Comparison of ENCODE assay signal across 2 cellular contexts in genomic region chr3:170195759-170196158, GRCh38.
A peak's percentile ranks its signal among the peaks of the same experiment; 100 is the strongest.
TF ChIP-seq lines count a peak whose summit lies in the region.

No MANE protein-coding gene starts in this region.

TF ChIP-seq in K562, 482 proteins besides CTCF, POLR2A, EP300 and RAD21:
- TF ChIP-seq FOXA3 (CRISPR knock-in tag; conservative IDR thresholded peaks at IDR 0.05 in 1 of 2, IDR thresholded peaks at IDR 0.05 in 1 of 2) (peak in 1 of 2 experiments; percentile 52; a peak in 1 of 4 replicates), SPI1 (IDR thresholded peaks at IDR 0.05; ENCODE audit: borderline replicate concordance, low read depth, low read length) (peak; percentile 57)
TF ChIP-seq in K562: peak in this region for 2; not testable (repeated sequence) for 480.

TF ChIP-seq in HepG2, 621 proteins besides CTCF, POLR2A, EP300 and RAD21:
- peak; percentile 77; the same call in 1 of the 2 replicates for TF ChIP-seq SIX1 (CRISPR knock-in tag; IDR thresholded peaks at IDR 0.05; ENCODE audit: borderline replicate concordance)
TF ChIP-seq in HepG2: peak in this region for 1; not testable (repeated sequence) for 620.
